ENCODE assay signal across 1 cellular context in the genomic region with DNA sequence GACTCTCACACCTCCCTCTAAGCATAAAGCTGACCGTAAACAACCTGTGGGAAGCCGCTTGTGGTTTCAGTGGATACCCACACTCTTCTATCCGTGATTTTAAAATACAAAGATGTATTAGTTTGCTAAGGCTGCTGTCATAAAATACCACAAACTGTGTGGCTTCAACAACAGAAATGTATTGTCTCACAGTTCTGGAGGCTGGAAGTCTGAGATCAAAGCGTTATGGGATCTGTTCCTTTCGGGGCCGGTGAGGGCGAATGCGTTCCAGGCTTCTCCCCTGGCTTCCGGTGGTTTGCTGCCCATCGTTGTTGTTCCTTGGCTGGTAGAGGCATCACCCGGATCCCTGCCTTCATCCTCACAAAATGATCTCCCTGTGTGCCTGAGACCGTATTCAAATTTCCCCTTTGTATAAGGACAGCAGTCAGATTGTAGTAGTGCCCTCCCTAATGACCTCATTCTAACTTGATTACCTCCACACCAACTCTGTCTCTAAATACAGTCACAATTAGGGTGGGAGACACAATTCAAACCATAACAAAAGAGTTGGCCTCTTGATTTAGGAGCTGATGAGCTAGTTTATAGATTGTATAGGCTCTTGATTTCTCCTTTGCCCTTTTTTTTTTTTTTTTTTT.
TF ChIP-seq lines count a peak whose summit lies in the region.

No MANE protein-coding gene starts in this region.

TF ChIP-seq in HEK293, 187 proteins besides CTCF, POLR2A, EP300 and RAD21 (continued from another document):
- TF ChIP-seq KLF17 (tag by site-specific recombination; IDR thresholded peaks at IDR 0.05) (peak; percentile 56; the same call in 1 of the 2 replicates), ZNF23 (tag by site-specific recombination; IDR thresholded peaks at IDR 0.05; ENCODE audit: borderline replicate concordance) (no peak), KLF1 (tag by site-specific recombination; IDR thresholded peaks at IDR 0.05) (no peak), WT1 (tag by site-specific recombination; IDR thresholded peaks at IDR 0.05) (peak; percentile 51; the same call in 1 of the 2 replicates), ZNF677 (tag by site-specific recombination; IDR thresholded peaks at IDR 0.05) (no peak), ZNF423 (tag by site-specific recombination; IDR thresholded peaks at IDR 0.05) (no peak), GLIS2 (tag by site-specific recombination; IDR thresholded peaks at IDR 0.05) (no peak), ZNF132 (tag by site-specific recombination; IDR thresholded peaks at IDR 0.05; ENCODE audit: borderline replicate concordance) (no peak), ZNF26 (tag by site-specific recombination; IDR thresholded peaks at IDR 0.05) (no peak), BCL11A (tag by site-specific recombination; IDR thresholded peaks at IDR 0.05; ENCODE audit: low read depth) (no peak), GFI1B (tag by site-specific recombination; IDR thresholded peaks at IDR 0.05) (no peak), TCF7L2 (IDR thresholded peaks at IDR 0.05; ENCODE audit: borderline replicate concordance, low read depth, low read length) (no peak), ZNF560 (tag by site-specific recombination; IDR thresholded peaks at IDR 0.05; ENCODE audit: borderline replicate concordance) (no peak), MZF1 (tag by site-specific recombination; IDR thresholded peaks at IDR 0.05; ENCODE audit: borderline replicate concordance) (no peak), YY2 (tag by site-specific recombination; IDR thresholded peaks at IDR 0.05) (no peak), PRDM1 (tag by site-specific recombination; IDR thresholded peaks at IDR 0.05) (no peak), ZFHX2 (tag by site-specific recombination; conservative IDR thresholded peaks at IDR 0.05) (no peak)
- TF ChIP-seq, protein P1, sequence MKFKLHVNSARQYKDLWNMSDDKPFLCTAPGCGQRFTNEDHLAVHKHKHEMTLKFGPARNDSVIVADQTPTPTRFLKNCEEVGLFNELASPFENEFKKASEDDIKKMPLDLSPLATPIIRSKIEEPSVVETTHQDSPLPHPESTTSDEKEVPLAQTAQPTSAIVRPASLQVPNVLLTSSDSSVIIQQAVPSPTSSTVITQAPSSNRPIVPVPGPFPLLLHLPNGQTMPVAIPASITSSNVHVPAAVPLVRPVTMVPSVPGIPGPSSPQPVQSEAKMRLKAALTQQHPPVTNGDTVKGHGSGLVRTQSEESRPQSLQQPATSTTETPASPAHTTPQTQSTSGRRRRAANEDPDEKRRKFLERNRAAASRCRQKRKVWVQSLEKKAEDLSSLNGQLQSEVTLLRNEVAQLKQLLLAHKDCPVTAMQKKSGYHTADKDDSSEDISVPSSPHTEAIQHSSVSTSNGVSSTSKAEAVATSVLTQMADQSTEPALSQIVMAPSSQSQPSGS (tag by site-specific recombination; IDR thresholded peaks at IDR 0.05; ENCODE audit: low read depth), result peak; percentile 62
